ENCODE assay signal across 23 cellular contexts in genomic region chr6:96032646-96033045, GRCh38. TPM values are rescaled to one million over a fixed set of nuclear protein-coding genes. Genes with fewer than 3 reads are reported as not detected.
"Had no signal": no experiment of that assay in that cellular context is flagged by ENCODE, and none has a peak within 500 bp of the region (broad histone marks: within the 10 kb centered on the region; RNA-seq: fewer than 3 reads in every experiment).

No MANE protein-coding gene starts in this region.

- H3K27ac Mint-ChIP-seq: activated naive CD4-positive, alpha-beta T cell treated with anti-CD3 and anti-CD28 coated beads, Interleukin-2, amount 50 U/mL, for 72 hours; activated T-cell treated with anti-CD3 and anti-CD28 coated beads, Interleukin-2, amount 50 U/mL, for 24 hours; activated T-helper 17 cell treated with anti-CD3 and anti-CD28 coated beads, Interleukin-2, amount 50 U/mL, for 72 hours; memory B cell; naive B cell; progenitor cell of endocrine pancreas had no signal

- ATAC-seq: activated naive CD4-positive, alpha-beta T cell treated with anti-CD3 and anti-CD28 coated beads, Interleukin-2, amount 50 U/mL, for 72 hours; activated T-helper 17 cell treated with anti-CD3 and anti-CD28 coated beads, Interleukin-2, amount 50 U/mL, for 72 hours; left cardiac atrium had no signal

- H3K4me3 Mint-ChIP-seq: activated T-cell treated with anti-CD3 and anti-CD28 coated beads, Interleukin-2, amount 50 U/mL, for 24 hours; activated T-helper 17 cell treated with anti-CD3 and anti-CD28 coated beads, Interleukin-2, amount 50 U/mL, for 72 hours; memory B cell; naive B cell; neural crest cell had no signal

- H3K27ac ChIP-seq: adrenal gland, ascending aorta, colonic mucosa, esophagus muscularis mucosa, thoracic aorta, upper lobe of left lung had no signal

- H3K9me3 Mint-ChIP-seq: activated naive CD4-positive, alpha-beta T cell treated with anti-CD3 and anti-CD28 coated beads, Interleukin-2, amount 50 U/mL, for 72 hours; activated T-cell treated with anti-CD3 and anti-CD28 coated beads, Interleukin-2, amount 50 U/mL, for 24 hours; activated T-helper 17 cell treated with anti-CD3 and anti-CD28 coated beads, Interleukin-2, amount 50 U/mL, for 72 hours; naive B cell; neural crest cell had no signal

- DNase-seq: activated CD4-positive, alpha-beta T cell treated with anti-CD3 and anti-CD28 coated beads for 1 hour; activated T-cell treated with anti-CD3 and anti-CD28 coated beads, Interleukin-2, amount 50 U/mL, for 24 hours; adrenal gland; central memory CD4-positive, alpha-beta T cell; colonic mucosa; left cardiac atrium; naive B cell; stimulated activated CD4-positive, alpha-beta T cell treated with anti-CD3 and anti-CD28 coated beads, Interleukin-2, amount 100 ng/mL, for 48 hours; stimulated activated CD8-positive, alpha-beta memory T cell treated with anti-CD3 and anti-CD28 coated beads, Interleukin-4, amount 100 ng/mL, for 48 hours; stimulated activated naive CD4-positive, alpha-beta T cell treated with Interleukin-2 at 50 U/mL for 16 hours; T-helper 9 cell; upper lobe of left lung had no signal

- H3K27me3 ChIP-seq: adrenal gland, ascending aorta, colonic mucosa, esophagus muscularis mucosa, upper lobe of left lung had no signal

- H3K4me1 Mint-ChIP-seq: activated T-helper 17 cell treated with anti-CD3 and anti-CD28 coated beads, Interleukin-2, amount 50 U/mL, for 72 hours; memory B cell; naive B cell had no signal

- H3K36me3 Mint-ChIP-seq: activated naive CD4-positive, alpha-beta T cell treated with anti-CD3 and anti-CD28 coated beads, Interleukin-2, amount 50 U/mL, for 72 hours; memory B cell; naive B cell had no signal

- H3K27me3 Mint-ChIP-seq: activated T-cell treated with anti-CD3 and anti-CD28 coated beads, Interleukin-2, amount 50 U/mL, for 24 hours; activated T-helper 17 cell treated with anti-CD3 and anti-CD28 coated beads, Interleukin-2, amount 50 U/mL, for 72 hours; memory B cell; naive B cell; progenitor cell of endocrine pancreas had no signal

- H3K9me3 ChIP-seq: adrenal gland, ascending aorta, colonic mucosa, esophagus muscularis mucosa, thoracic aorta, upper lobe of left lung had no signal

- H3K4me3 ChIP-seq: adrenal gland, ascending aorta, colonic mucosa, esophagus muscularis mucosa, thoracic aorta, upper lobe of left lung had no signal

- H3K36me3 ChIP-seq: adrenal gland, ascending aorta, colonic mucosa, esophagus muscularis mucosa, thoracic aorta, upper lobe of left lung had no signal

- H3K4me1 ChIP-seq: adrenal gland, ascending aorta, colonic mucosa, esophagus muscularis mucosa, upper lobe of left lung had no signal

RNA-seq across cellular contexts. Expression of gene FUT9, which starts 16.9 kb away (rescaled TPM):
- total RNA-seq: activated naive CD4-positive, alpha-beta T cell treated with anti-CD3 and anti-CD28 coated beads, Interleukin-2, amount 50 U/mL, for 72 hours; activated T-helper 17 cell treated with anti-CD3 and anti-CD28 coated beads, Interleukin-2, amount 50 U/mL, for 72 hours; ascending aorta; colonic mucosa; esophagus muscularis mucosa; left cardiac atrium; liver; osteoblast; T-helper 1 cell treated with Interleukin-12 subunit alpha and Interleukin-12 subunit beta and Interleukin-4 antibody, amounts not matched to agents 30 ng/mL and 1 ng/mL, for 36 hours; thoracic aorta; upper lobe of left lung had no signal
- polyA plus RNA-seq: liver had no signal
